In the genomic region with DNA sequence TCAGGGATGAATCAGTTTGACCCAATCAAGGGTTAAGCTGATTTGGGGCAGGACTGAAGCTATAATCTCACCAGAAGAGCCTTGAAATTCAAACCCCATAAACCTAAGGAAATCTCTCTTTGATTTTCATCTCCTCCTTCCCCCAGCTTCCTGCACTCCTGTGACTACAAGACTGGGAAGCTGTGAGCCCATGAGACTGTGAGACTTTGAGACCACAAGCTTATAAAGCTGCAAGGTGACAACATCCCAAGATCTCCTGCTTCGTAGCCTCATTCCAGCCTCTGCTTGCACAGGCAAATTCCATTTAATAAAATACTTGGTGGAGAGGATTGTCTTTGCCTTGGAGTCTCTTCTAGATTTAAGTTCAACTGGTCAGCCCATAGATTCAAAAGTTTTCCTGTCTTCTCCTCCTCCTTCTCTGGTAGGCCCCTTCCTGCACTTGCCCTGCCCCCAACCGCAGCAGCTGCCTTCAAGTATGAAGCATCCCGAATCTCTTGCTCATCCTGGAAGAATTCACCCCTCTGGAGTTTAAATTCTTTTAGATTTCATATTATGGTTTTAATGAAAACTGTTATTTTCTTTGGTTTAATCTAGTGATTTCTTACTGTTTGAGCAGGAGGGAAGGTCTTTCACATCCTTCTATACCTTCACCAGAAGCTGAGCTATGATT, we compare ENCODE assay signal across 31 cellular contexts. TPM values are rescaled to one million over a fixed set of nuclear protein-coding genes. Genes with fewer than 3 reads are reported as not detected.
DNase-seq lines count a peak whose midpoint lies in the region; ATAC-seq and TF ChIP-seq lines count a peak whose summit lies in the region.
"Had no signal": no experiment of that assay in that cellular context is flagged by ENCODE, and none has a peak within 500 bp of the region (broad histone marks: within the 10 kb centered on the region; RNA-seq: fewer than 3 reads in every experiment).

No MANE protein-coding gene starts in this region.

- peaks cover 4% of the 10 kb centered on the region; the same call in 1 of the 2 replicates for H3K36me3 ChIP-seq in SJSA1
- H3K36me3 ChIP-seq: BLaER1, ovary, right atrium auricular region, thoracic aorta, WERI-Rb-1 had no signal

- no peak for TF ChIP-seq CTCF in fibroblast of villous mesenchyme (IDR thresholded peaks at IDR 0.05; ENCODE audit: insufficient read depth, low read depth, low read length)

- 0 out of 2 replicates have a peak, but pooled peaks cover 3% of the 10 kb centered on the region for H3K9me3 ChIP-seq in SJSA1 (replicated peaks)
- H3K9me3 ChIP-seq: ovary had no signal

- H3K4me1 ChIP-seq in SJSA1 (replicated peaks), result peaks cover 23% of the 10 kb centered on the region
- H3K4me1 ChIP-seq: BLaER1, right atrium auricular region had no signal

- H3K4me3 ChIP-seq in SJSA1, result no peak overlapping the region
- no peak overlapping the region for H3K4me3 ChIP-seq in fibroblast of villous mesenchyme (ENCODE audit: low read depth, low read length)
- H3K4me3 ChIP-seq: BLaER1, ovary, right atrium auricular region, SK-N-MC, thoracic aorta had no signal

- H3K27ac ChIP-seq in SJSA1, result peak overlapping the region; percentile 67
- H3K27ac ChIP-seq: BLaER1, ovary, right atrium auricular region, SK-N-MC, thoracic aorta, WERI-Rb-1 had no signal

- ATAC-seq in GM19452 (IDR thresholded peaks at IDR 0.05; ENCODE audit: unreplicated experiment), result no peak
- no peak for ATAC-seq in stimulated activated naive CD8-positive, alpha-beta T cell treated with anti-CD3 and anti-CD28 coated beads, Interleukin-15, Interleukin-2, amounts not matched to agents 100 U/mL and 50 U/mL, for 24 hours
- ATAC-seq: activated CD8-positive, alpha-beta memory T cell treated with anti-CD3 and anti-CD28 coated beads, Interleukin-2, amount 10 ng/mL, durations not matched to agents 7 days and 5 days; activated T-cell treated with anti-CD3 and anti-CD28 coated beads, Interleukin-2, amount 50 U/mL, for 72 hours; left lobe of liver; naive thymus-derived CD4-positive, alpha-beta T cell had no signal

- no peaks in the 10 kb centered on the region for H3K27me3 ChIP-seq in SJSA1 (replicated peaks)
- H3K27me3 ChIP-seq: BLaER1, ovary, right atrium auricular region had no signal

- DNase-seq in GM03348 (ENCODE audit: low spot score) (peak; percentile 78), SJSA1 (ENCODE audit: low read depth in 1 of 2, low spot score in 2 of 2) (peak; percentile 39 to 71), fibroblast of villous mesenchyme (ENCODE audit: low read depth) (peak; percentile 18), globus pallidus (ENCODE audit: low spot score) (no peak)
- no peak for DNase-seq in stimulated activated CD4-positive, alpha-beta T cell treated with anti-CD3 and anti-CD28 coated beads, Interleukin-1b, Interleukin-23, amount 100 ng/mL, for 48 hours
- DNase-seq in stimulated activated naive CD8-positive, alpha-beta T cell treated with anti-CD3 and anti-CD28 coated beads, Interleukin-15, Interleukin-2, amounts not matched to agents 100 U/mL and 50 U/mL, for 24 hours, result no peak
- DNase-seq: activated CD4-positive, alpha-beta T cell treated with anti-CD3 and anti-CD28 coated beads, Interleukin-2, amount 10 ng/mL, durations not matched to agents 7 days and 5 days; activated CD8-positive, alpha-beta memory T cell treated with anti-CD3 and anti-CD28 coated beads, Interleukin-2, amount 10 ng/mL, durations not matched to agents 7 days and 5 days; activated naive CD4-positive, alpha-beta T cell treated with anti-CD3 and anti-CD28 coated beads for 36 hours; activated T-cell treated with anti-CD3 and anti-CD28 coated beads, Interleukin-2, amount 50 U/mL, for 72 hours; COR-L47; hippocampal formation; immature natural killer cell; mesendoderm; MM.1S; naive thymus-derived CD4-positive, alpha-beta T cell; NCI-H1417; NCI-H2081 treated with DMSO at 0.1 percent for 48 hours; NCI-H345; NCI-H748 treated with DMSO at 0.1 percent for 48 hours; ovary; RPMI8226; stimulated activated CD4-positive, alpha-beta T cell treated with anti-CD3 and anti-CD28 coated beads, Interleukin-4, amount 100 ng/mL, for 4 hours; stimulated activated naive CD4-positive, alpha-beta T cell treated with Interleukin-2 at 50 U/mL for 16 hours; WERI-Rb-1 had no signal

RNA-seq across cellular contexts. Expression of gene PAMR1, which starts 42.1 kb away (rescaled TPM):
- 57.4 and 57.6 TPM in 2 replicates for total RNA-seq in SJSA1 (2014; rRNA removed; shearing (Covaris generic))
- total RNA-seq in fibroblast of villous mesenchyme, result 416 and 493 TPM in 2 replicates
- total RNA-seq: activated CD4-positive, alpha-beta T cell treated with anti-CD3 and anti-CD28 coated beads, Interleukin-2, amount 10 ng/mL, durations not matched to agents 7 days and 5 days; activated CD8-positive, alpha-beta memory T cell treated with anti-CD3 and anti-CD28 coated beads, Interleukin-2, amount 10 ng/mL, durations not matched to agents 7 days and 5 days; activated naive CD4-positive, alpha-beta T cell treated with anti-CD3 and anti-CD28 coated beads for 36 hours; activated T-cell treated with anti-CD3 and anti-CD28 coated beads, Interleukin-2, amount 50 U/mL, for 72 hours; naive thymus-derived CD4-positive, alpha-beta T cell had no signal

Comparison
In these comparisons a context has a peak if more than half of its experiments do, and no peak if none do; other contexts are left out.
1. DNase-seq: peak in GM03348 (single experiment), SJSA1 (2 of 2) and fibroblast of villous mesenchyme (single experiment); none in globus pallidus (single experiment), stimulated activated CD4-positive, alpha-beta T cell treated with anti-CD3 and anti-CD28 coated beads, Interleukin-1b, Interleukin-23, amount 100 ng/mL, for 48 hours (single experiment) and stimulated activated naive CD8-positive, alpha-beta T cell treated with anti-CD3 and anti-CD28 coated beads, Interleukin-15, Interleukin-2, amounts not matched to agents 100 U/mL and 50 U/mL, for 24 hours (single experiment).